In the genomic region with DNA sequence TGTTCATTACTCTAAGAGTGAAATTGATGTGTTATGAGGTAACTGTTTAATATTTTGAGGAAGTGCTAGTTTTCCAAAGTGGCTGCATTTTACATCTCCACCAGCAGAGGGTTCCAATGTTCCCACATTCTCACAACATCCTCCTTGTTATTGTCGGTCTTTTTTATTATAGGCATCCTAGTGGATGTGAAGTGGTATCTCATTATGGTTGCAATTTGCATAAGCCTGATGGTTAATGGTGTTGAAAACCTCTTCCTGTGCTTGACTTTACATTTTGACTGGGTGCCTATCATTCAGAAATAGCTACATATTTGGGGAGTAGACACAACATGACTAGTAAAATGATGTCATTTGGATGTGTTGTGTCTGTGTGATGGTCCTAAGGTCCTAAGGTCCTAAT, we compare ENCODE assay signal across 8 cellular contexts.
A peak's percentile ranks its signal among the peaks of the same experiment; 100 is the strongest.
DNase-seq lines count a peak whose midpoint lies in the region; ATAC-seq and TF ChIP-seq lines count a peak whose summit lies in the region.

No MANE protein-coding gene starts in this region.

- H3K27ac ChIP-seq in OCI-LY7 (ENCODE audit: low read depth, low read length, poor library complexity, severe bottlenecking) (no peak overlapping the region), esophagus muscularis mucosa (replicated peaks in 1 of 4) (no peak overlapping the region)

- intact Hi-C loops in OCI-LY7 (cut with micrococcal nuclease; ENCODE audit: unreplicated experiment), result no loop called here
- intact Hi-C loops in esophagus muscularis mucosa (cut with DNase I), result no loop called here
- intact Hi-C loops in posterior cingulate gyrus (cut with DNase I), result no loop called here

- no peaks in the 10 kb centered on the region for H3K36me3 ChIP-seq in GM06990 (ENCODE audit: control insufficient read depth, insufficient read depth, low read length)
- no peaks in the 10 kb centered on the region for H3K36me3 ChIP-seq in OCI-LY7 (ENCODE audit: insufficient read depth, low read length)
- H3K36me3 ChIP-seq in esophagus muscularis mucosa, result no peaks in the 10 kb centered on the region

- H3K9me3 ChIP-seq in OCI-LY7 (ENCODE audit: low read length), result no peaks in the 10 kb centered on the region
- no peaks in the 10 kb centered on the region for H3K9me3 ChIP-seq in esophagus muscularis mucosa

- no peaks in the 10 kb centered on the region for H3K79me2 ChIP-seq in OCI-LY7 (ENCODE audit: insufficient read depth, low read depth, low read length)

- BruUV-seq in OCI-LY7 (replicated peaks; lab: Mats Ljungman, UMichigan), result no TSS peak

- H3K27ac Mint-ChIP-seq in stimulated activated effector memory CD8-positive, alpha-beta T cell treated with anti-CD3 and anti-CD28 coated beads, Interleukin-12 subunit alpha, Interleukin-12 subunit beta, amount 100 ng/mL, for 72 hours, result no peak overlapping the region

- H4K20me1 ChIP-seq in OCI-LY7 (ENCODE audit: insufficient read depth, low read length), result no peaks in the 10 kb centered on the region

- H3K4me1 ChIP-seq in OCI-LY7 (ENCODE audit: insufficient read depth, low read length, poor library complexity, severe bottlenecking) (no peaks in the 10 kb centered on the region), esophagus muscularis mucosa (no peaks in the 10 kb centered on the region)

- TF ChIP-seq EP300 in esophagus muscularis mucosa (IDR thresholded peaks at IDR 0.05), result no peak

- no peak for TF ChIP-seq POLR2A in esophagus muscularis mucosa (IDR thresholded peaks at IDR 0.05; ENCODE audit: low read depth)

- no peaks in the 10 kb centered on the region for H3K9me3 Mint-ChIP-seq in stimulated activated effector memory CD8-positive, alpha-beta T cell treated with anti-CD3 and anti-CD28 coated beads, Interleukin-12 subunit alpha, Interleukin-12 subunit beta, amount 100 ng/mL, for 72 hours

- peak; percentile 86 for ATAC-seq in GM21447 (IDR thresholded peaks at IDR 0.05; ENCODE audit: unreplicated experiment)
- ATAC-seq in stimulated activated effector memory CD8-positive, alpha-beta T cell treated with anti-CD3 and anti-CD28 coated beads, Interleukin-12 subunit alpha, Interleukin-12 subunit beta, amount 100 ng/mL, for 72 hours, result peak; percentile 54

- no peak overlapping the region for H3K4me2 ChIP-seq in OCI-LY7 (ENCODE audit: low read length)

- no peaks in the 10 kb centered on the region for H3K4me1 Mint-ChIP-seq in stimulated activated effector memory CD8-positive, alpha-beta T cell treated with anti-CD3 and anti-CD28 coated beads, Interleukin-12 subunit alpha, Interleukin-12 subunit beta, amount 100 ng/mL, for 72 hours

- 16% methylated on average over 1 of the region's 1 CpG for WGBS in esophagus muscularis mucosa

- no peaks in the 10 kb centered on the region; the same call in 1 of the 2 replicates for H3K9me2 ChIP-seq in OCI-LY7 (ENCODE audit: insufficient read depth, low read length)

- CTCF ChIA-PET in OCI-LY7 (lab: Charles Lee; ENCODE audit: unreplicated experiment), result no interaction called here

- H3K4me3 Mint-ChIP-seq in stimulated activated effector memory CD8-positive, alpha-beta T cell treated with anti-CD3 and anti-CD28 coated beads, Interleukin-12 subunit alpha, Interleukin-12 subunit beta, amount 100 ng/mL, for 72 hours, result no peak overlapping the region

- POLR2A ChIA-PET in OCI-LY7 (lab: Charles Lee), result interaction anchor here (0.7 kb wide), 1 partner anchor 9 kb away, joined by 4 read pairs; no protein-coding TSS in a partner anchor

- DNase-seq in GM06990 (ENCODE audit: extremely low read depth, insufficient read length) (no peak), HK-2 (ENCODE audit: unreplicated experiment) (peak; percentile 5), OCI-LY7 (ENCODE audit: low spot score) (peak; percentile 26), esophagus muscularis mucosa (ENCODE audit: extremely low spot score) (no peak), posterior cingulate gyrus (no peak), GOT3 (lab: John Stamatoyannopoulos, UW) (no peak)
- no peak for DNase-seq in stimulated activated effector memory CD8-positive, alpha-beta T cell treated with anti-CD3 and anti-CD28 coated beads, Interleukin-12 subunit alpha, Interleukin-12 subunit beta, amount 100 ng/mL, for 72 hours (ENCODE audit: low spot score in 2 of 2)

- no peaks in the 10 kb centered on the region for H3K36me3 Mint-ChIP-seq in stimulated activated effector memory CD8-positive, alpha-beta T cell treated with anti-CD3 and anti-CD28 coated beads, Interleukin-12 subunit alpha, Interleukin-12 subunit beta, amount 100 ng/mL, for 72 hours

- TF ChIP-seq CTCF in GM06990 (IDR thresholded peaks at IDR 0.05; ENCODE audit: insufficient read depth, low read length, poor library complexity, severe bottlenecking) (peak; percentile 57), OCI-LY7 (conservative IDR thresholded peaks at IDR 0.05; ENCODE audit: low read length) (peak; percentile 79), esophagus muscularis mucosa (IDR thresholded peaks at IDR 0.05) (peak in 2 of 3 experiments; percentile 28 to 44)

- H2AFZ ChIP-seq in OCI-LY7 (ENCODE audit: low read length), result no peak overlapping the region

- no peak overlapping the region for H3K4me3 ChIP-seq in GM06990 (replicated peaks; ENCODE audit: low read depth, low read length)
- H3K4me3 ChIP-seq in OCI-LY7 (ENCODE audit: low read depth, low read length, poor library complexity, severe bottlenecking), result no peak overlapping the region
- H3K4me3 ChIP-seq in esophagus muscularis mucosa, result no peak overlapping the region

- H3K27me3 ChIP-seq in GM06990 (replicated peaks; ENCODE audit: control insufficient read depth, insufficient read depth, low read length), result no peaks in the 10 kb centered on the region
- no peaks in the 10 kb centered on the region for H3K27me3 ChIP-seq in esophagus muscularis mucosa

Comparison
In these comparisons a context has a peak if more than half of its experiments do, and no peak if none do; other contexts are left out.
1. DNase-seq: peak in HK-2 (single experiment) and OCI-LY7 (single experiment); none in GM06990 (single experiment), esophagus muscularis mucosa (single experiment), stimulated activated effector memory CD8-positive, alpha-beta T cell treated with anti-CD3 and anti-CD28 coated beads, Interleukin-12 subunit alpha, Interleukin-12 subunit beta, amount 100 ng/mL, for 72 hours (0 of 2), posterior cingulate gyrus (0 of 10) and GOT3 (single experiment).
2. Peak in every context shown above with its lines, with median percentiles within 50 percentile points of each other: CTCF ChIP-seq.